Comparison of ENCODE assay signal across 1 cellular context in genomic region chr6:138336221-138336620, GRCh38.
TF ChIP-seq lines count a peak whose summit lies in the region.

No MANE protein-coding gene starts in this region.

TF ChIP-seq in K562, 482 proteins besides CTCF, POLR2A, EP300 and RAD21 (continued from another document and continues in another):
- TF ChIP-seq ZBTB40 (IDR thresholded peaks at IDR 0.05), result no peak
- TF ChIP-seq ZBTB40 (CRISPR knock-in tag; IDR thresholded peaks at IDR 0.05), result no peak
- no peak for TF ChIP-seq BRCA1 (IDR thresholded peaks at IDR 0.05)
- no peak for TF ChIP-seq BRCA1 (CRISPR knock-in tag; IDR thresholded peaks at IDR 0.05)
- no peak for TF ChIP-seq PTRF (tag; IDR thresholded peaks at IDR 0.05)
- TF ChIP-seq ATF3 (IDR thresholded peaks at IDR 0.05), result peak; percentile 75
- TF ChIP-seq ATF3 (CRISPR knock-in tag; conservative IDR thresholded peaks at IDR 0.05), result no peak
- TF ChIP-seq DACH1 (IDR thresholded peaks at IDR 0.05; ENCODE audit: partially characterized antibody), result peak; percentile 20
- peak; percentile 93 for TF ChIP-seq ATF7 (IDR thresholded peaks at IDR 0.05)
- TF ChIP-seq ZNF655 (CRISPR knock-in tag; IDR thresholded peaks at IDR 0.05), result no peak
- 0 out of 2 replicates have a peak, but pooled peaks have one; percentile 49 for TF ChIP-seq ZNF583 (CRISPR knock-in tag; IDR thresholded peaks at IDR 0.05)
- peak; percentile 25; the same call in 1 of the 2 replicates for TF ChIP-seq ZKSCAN8 (CRISPR knock-in tag; IDR thresholded peaks at IDR 0.05)
- no peak for TF ChIP-seq ZZZ3 (IDR thresholded peaks at IDR 0.05)
- peak; percentile 28; the same call in 1 of the 2 replicates for TF ChIP-seq ZNF165 (CRISPR knock-in tag; IDR thresholded peaks at IDR 0.05; ENCODE audit: borderline replicate concordance)
- TF ChIP-seq CBFA2T2 (conservative IDR thresholded peaks at IDR 0.05), result peak; percentile 92
- TF ChIP-seq ZNF589 (CRISPR knock-in tag; IDR thresholded peaks at IDR 0.05; ENCODE audit: low read depth), result 0 out of 2 replicates have a peak, but pooled peaks have one; percentile 15
- TF ChIP-seq GABPB1 (CRISPR knock-in tag; IDR thresholded peaks at IDR 0.05), result no peak
- no peak for TF ChIP-seq NR2C2 (CRISPR knock-in tag; IDR thresholded peaks at IDR 0.05)
- peak; percentile 53 for TF ChIP-seq NR2C2 (tag; IDR thresholded peaks at IDR 0.05)
- TF ChIP-seq MIER1 (IDR thresholded peaks at IDR 0.05; ENCODE audit: low read depth), result no peak
- no peak for TF ChIP-seq SNAPC5 (CRISPR knock-in tag; IDR thresholded peaks at IDR 0.05)
- TF ChIP-seq PRMT5 (CRISPR knock-in tag; IDR thresholded peaks at IDR 0.05), result no peak
- peak; percentile 99 for TF ChIP-seq RAD51 (IDR thresholded peaks at IDR 0.05; ENCODE audit: borderline replicate concordance, low read depth)
- peak; percentile 99 for TF ChIP-seq TFE3 (CRISPR knock-in tag; IDR thresholded peaks at IDR 0.05)
- TF ChIP-seq MITF (IDR thresholded peaks at IDR 0.05), result peak; percentile 76; the same call in 1 of the 2 replicates
- peak; percentile 52 for TF ChIP-seq PHF20 (IDR thresholded peaks at IDR 0.05; ENCODE audit: partially characterized antibody)
- TF ChIP-seq THAP7 (CRISPR knock-in tag; IDR thresholded peaks at IDR 0.05), result no peak
- TF ChIP-seq ZBTB12 (CRISPR knock-in tag; IDR thresholded peaks at IDR 0.05), result 0 out of 2 replicates have a peak, but pooled peaks have one; percentile 28
- TF ChIP-seq E2F5 (CRISPR knock-in tag; IDR thresholded peaks at IDR 0.05), result no peak
- no peak for TF ChIP-seq KLF1 (tag; IDR thresholded peaks at IDR 0.05)
- TF ChIP-seq CGGBP1 (CRISPR knock-in tag; IDR thresholded peaks at IDR 0.05), result no peak
- TF ChIP-seq JUND (IDR thresholded peaks at IDR 0.05; ENCODE audit: borderline replicate concordance, low read depth, low read length), result peak; percentile 57; the same call in 1 of the 2 replicates
- TF ChIP-seq JUND (tag; IDR thresholded peaks at IDR 0.05; ENCODE audit: borderline replicate concordance, low read depth, low read length), result peak; percentile 27; the same call in 1 of the 3 replicates
- peak; percentile 68; the same call in 1 of the 2 replicates for TF ChIP-seq TFAP4 (CRISPR knock-in tag; IDR thresholded peaks at IDR 0.05; ENCODE audit: borderline replicate concordance)
- no peak for TF ChIP-seq KHSRP (IDR thresholded peaks at IDR 0.05)
- no peak for TF ChIP-seq ZNF431 (CRISPR knock-in tag; IDR thresholded peaks at IDR 0.05)
- no peak for TF ChIP-seq DNMT1 (IDR thresholded peaks at IDR 0.05)
- peak; percentile 58 for TF ChIP-seq L3MBTL2 (IDR thresholded peaks at IDR 0.05)
- TF ChIP-seq RFX7 (CRISPR knock-in tag; IDR thresholded peaks at IDR 0.05), result no peak
- TF ChIP-seq U2AF2 (optimal IDR thresholded peaks at IDR 0.05; ENCODE audit: low read depth, low read length), result no peak
- TF ChIP-seq MCM2 (IDR thresholded peaks at IDR 0.05; ENCODE audit: low read depth), result no peak
- TF ChIP-seq MED1 (CRISPR knock-in tag; IDR thresholded peaks at IDR 0.05; ENCODE audit: borderline replicate concordance), result no peak
- peak; percentile 69 for TF ChIP-seq CREM (IDR thresholded peaks at IDR 0.05; ENCODE audit: low read depth)
- TF ChIP-seq GMEB1 (CRISPR knock-in tag; IDR thresholded peaks at IDR 0.05), result peak; percentile 46; the same call in 1 of the 2 replicates
